ENCODE assay signal across 23 cellular contexts in genomic region chr1:204327359-204327758, GRCh38. TPM values are rescaled to one million over a fixed set of nuclear protein-coding genes. Genes with fewer than 3 reads are reported as not detected.
DNase-seq lines count a peak whose midpoint lies in the region; ATAC-seq and TF ChIP-seq lines count a peak whose summit lies in the region.
"Had no signal": no experiment of that assay in that cellular context is flagged by ENCODE, and none has a peak within 500 bp of the region (broad histone marks: within the 10 kb centered on the region; RNA-seq: fewer than 3 reads in every experiment).

No MANE protein-coding gene starts in this region.

- peaks cover 0 to 37% of the 10 kb centered on the region in 2 experiments; a peak in 2 of 4 replicates for H3K4me1 ChIP-seq in SK-N-SH (ENCODE audit: control insufficient read depth in 1 of 2, insufficient read depth in 2 of 2, low read depth in 1 of 2, low read length in 1 of 2)

- no peak overlapping the region for H3K4me3 ChIP-seq in SK-N-SH (ENCODE audit: low read depth in 2 of 2, low read length in 1 of 2)
- H3K4me3 ChIP-seq: GM12878 had no signal

- H3K4me2 ChIP-seq in SK-N-SH = no peak overlapping the region

- peak overlapping the region in 1 of 2 experiments; percentile 80; a peak in 2 of 4 replicates for H3K27ac ChIP-seq in SK-N-SH (ENCODE audit: low read depth in 2 of 2, low read length in 1 of 2)
- H3K27ac ChIP-seq in caudate nucleus (ENCODE audit: low read depth, low read length) = peak overlapping the region; percentile 75
- peak overlapping the region; percentile 41 for H3K27ac ChIP-seq in temporal lobe (ENCODE audit: low read depth, low read length)
- H3K27ac ChIP-seq: HL-60 had no signal

- H3K36me3 Mint-ChIP-seq in stimulated activated naive B cell treated with anti-CD40 and anti-IgM and Interleukin-4, amounts not matched to agents 10 μg/mL and 1 μg/mL and 100 μg/mL, for 72 hours = no peaks in the 10 kb centered on the region
- H3K36me3 Mint-ChIP-seq: T-cell had no signal

- H3K4me3 Mint-ChIP-seq in stimulated activated naive B cell treated with anti-CD40 and anti-IgM and Interleukin-4, amounts not matched to agents 10 μg/mL and 1 μg/mL and 100 μg/mL, for 72 hours = no peak overlapping the region
- H3K4me3 Mint-ChIP-seq: activated naive CD4-positive, alpha-beta T cell treated with anti-CD3 and anti-CD28 coated beads for 36 hours; T-cell had no signal

- no peak for TF ChIP-seq CTCF in SK-N-SH (IDR thresholded peaks at IDR 0.05)

- no peaks in the 10 kb centered on the region for H3K79me2 ChIP-seq in SK-N-SH (ENCODE audit: insufficient read depth)

- CTCF ChIA-PET in SK-N-SH (lab: Yijun Ruan, JAX) = interaction anchor here (1.0 to 3.3 kb wide), 7 partner anchors 12 to 69 kb away, joined by 3 to 15 read pairs (median 9); partner anchors contain the start of gene PLEKHA6

- no peak overlapping the region for H3K9ac ChIP-seq in SK-N-SH

- H3K27me3 ChIP-seq in SK-N-SH (ENCODE audit: insufficient read depth) = peaks cover 9% of the 10 kb centered on the region; the same call in 1 of the 2 replicates

- peaks cover 1 to 5% of the 10 kb centered on the region in 2 donors for H3K4me1 Mint-ChIP-seq in stimulated activated naive B cell treated with anti-CD40 and anti-IgM and Interleukin-4, amounts not matched to agents 10 μg/mL and 1 μg/mL and 100 μg/mL, for 72 hours
- H3K4me1 Mint-ChIP-seq: T-cell had no signal

- H3K9me3 ChIP-seq in SK-N-SH = no peaks in the 10 kb centered on the region

- no peak for ATAC-seq in SK-N-SH treated with all-trans-retinoic acid at 6 μM for 48 hours
- no peak for ATAC-seq in stimulated activated naive B cell treated with anti-CD40 and anti-IgM and Interleukin-4, amounts not matched to agents 10 μg/mL and 1 μg/mL and 100 μg/mL, for 72 hours (replicated peaks)
- ATAC-seq: GM12878, Panc1, T-cell had no signal

- H3K27me3 Mint-ChIP-seq in stimulated activated naive B cell treated with anti-CD40 and anti-IgM and Interleukin-4, amounts not matched to agents 10 μg/mL and 1 μg/mL and 100 μg/mL, for 72 hours = peaks cover 5 to 21% of the 10 kb centered on the region in 2 donors

- H3K27ac Mint-ChIP-seq in stimulated activated naive B cell treated with anti-CD40 and anti-IgM and Interleukin-4, amounts not matched to agents 10 μg/mL and 1 μg/mL and 100 μg/mL, for 72 hours = no peak overlapping the region
- H3K27ac Mint-ChIP-seq: activated naive CD4-positive, alpha-beta T cell treated with anti-CD3 and anti-CD28 coated beads for 36 hours; T-cell had no signal

- POLR2A ChIA-PET in SK-N-SH (lab: Yijun Ruan, JAX) = interaction anchor here (0.7 to 3.6 kb wide), 2 partner anchors 8 to 27 kb away, joined by 4 to 12 read pairs; no protein-coding TSS in a partner anchor

- H3K9me3 Mint-ChIP-seq in stimulated activated naive B cell treated with anti-CD40 and anti-IgM and Interleukin-4, amounts not matched to agents 10 μg/mL and 1 μg/mL and 100 μg/mL, for 72 hours = no peaks in the 10 kb centered on the region
- H3K9me3 Mint-ChIP-seq: activated naive CD4-positive, alpha-beta T cell treated with anti-CD3 and anti-CD28 coated beads for 36 hours; T-cell had no signal

- peak; percentile 46 for DNase-seq in SK-N-SH
- DNase-seq in NCI-H524 (lab: John Stamatoyannopoulos, UW) = peak; percentile 93 to 98
- DNase-seq in caudate nucleus (lab: John Stamatoyannopoulos, UW) = no peak
- DNase-seq in Kasumi-1 (lab: John Stamatoyannopoulos, UW) = no peak
- DNase-seq in stimulated activated naive B cell treated with anti-CD40 and anti-IgM and Interleukin-4, amounts not matched to agents 10 μg/mL and 1 μg/mL and 100 μg/mL, for 72 hours = no peak
- DNase-seq in activated CD4-positive, CD25-positive, alpha-beta regulatory T cell treated with anti-CD3 and anti-CD28 coated beads, Interleukin-2, amount 50 U/mL, for 72 hours = no peak
- DNase-seq: activated CD4-positive, alpha-beta T cell treated with anti-CD3 and anti-CD28 coated beads for 48 hours; activated naive CD4-positive, alpha-beta T cell treated with anti-CD3 and anti-CD28 coated beads for 36 hours; activated T-cell treated with anti-CD3 and anti-CD28 coated beads, Interleukin-2, amount 50 U/mL, for 48 hours; AML-193; DND-41; HCEC 1CT; NCI-H1092; NCI-H2029 treated with DMSO at 0.1 percent for 48 hours; NCI-H510A treated with DMSO at 0.1 percent for 48 hours; occipital lobe; SIG-M5; T-cell had no signal

- H3F3A ChIP-seq in SK-N-SH (replicated peaks; ENCODE audit: insufficient read depth) = no peaks in the 10 kb centered on the region

- no peaks in the 10 kb centered on the region for H4K20me1 ChIP-seq in SK-N-SH (ENCODE audit: insufficient read depth)

- TF ChIP-seq RAD21 in SK-N-SH (IDR thresholded peaks at IDR 0.05; ENCODE audit: low read length) = no peak

- TF ChIP-seq EP300 in SK-N-SH (IDR thresholded peaks at IDR 0.05; ENCODE audit: borderline replicate concordance in 1 of 2, low read depth in 1 of 2, low read length in 1 of 2) = peak in 1 of 2 experiments; percentile 65; a peak in 1 of 4 replicates

- no peaks in the 10 kb centered on the region for H3K36me3 ChIP-seq in SK-N-SH (replicated peaks in 1 of 2; ENCODE audit: control insufficient read depth in 1 of 2, insufficient read depth in 2 of 2, low read length in 1 of 2)

- H2AFZ ChIP-seq in SK-N-SH (ENCODE audit: low read depth) = no peak overlapping the region

- no peaks in the 10 kb centered on the region for H3K9me2 ChIP-seq in SK-N-SH

- WGBS in SK-N-SH (ENCODE audit: low lambda C conversion rate) = 85% methylated on average over 10 of the region's 10 CpGs

TF ChIP-seq in SK-N-SH, 30 proteins besides CTCF, POLR2A, EP300 and RAD21:
- no peak for TF ChIP-seq RFX5 (IDR thresholded peaks at IDR 0.05; ENCODE audit: low read length)
- TF ChIP-seq PBX3 (IDR thresholded peaks at IDR 0.05) = no peak
- no peak for TF ChIP-seq NRF1 (IDR thresholded peaks at IDR 0.05; ENCODE audit: low read depth, low read length)
- peak; percentile 72 for TF ChIP-seq GATA2 (CRISPR knock-in tag; IDR thresholded peaks at IDR 0.05)

TF ChIP-seq in SK-N-SH treated with all-trans-retinoic acid at 6 μM for 48 hours, 23 proteins besides CTCF, POLR2A, EP300 and RAD21:
- TF ChIP-seq ZFP30 (CRISPR knock-in tag; IDR thresholded peaks at IDR 0.05) (no peak), ARNTL (CRISPR knock-in tag; IDR thresholded peaks at IDR 0.05; ENCODE audit: borderline replicate concordance, low read depth) (no peak), ZNF565 (CRISPR knock-in tag; conservative IDR thresholded peaks at IDR 0.05; ENCODE audit: low read depth) (no peak), BACH2 (CRISPR knock-in tag; IDR thresholded peaks at IDR 0.05; ENCODE audit: borderline replicate concordance) (no peak), ESRRG (CRISPR knock-in tag; IDR thresholded peaks at IDR 0.05) (no peak), TCF4 (CRISPR knock-in tag; IDR thresholded peaks at IDR 0.05; ENCODE audit: borderline replicate concordance) (no peak)
- TF ChIP-seq, protein P1, sequence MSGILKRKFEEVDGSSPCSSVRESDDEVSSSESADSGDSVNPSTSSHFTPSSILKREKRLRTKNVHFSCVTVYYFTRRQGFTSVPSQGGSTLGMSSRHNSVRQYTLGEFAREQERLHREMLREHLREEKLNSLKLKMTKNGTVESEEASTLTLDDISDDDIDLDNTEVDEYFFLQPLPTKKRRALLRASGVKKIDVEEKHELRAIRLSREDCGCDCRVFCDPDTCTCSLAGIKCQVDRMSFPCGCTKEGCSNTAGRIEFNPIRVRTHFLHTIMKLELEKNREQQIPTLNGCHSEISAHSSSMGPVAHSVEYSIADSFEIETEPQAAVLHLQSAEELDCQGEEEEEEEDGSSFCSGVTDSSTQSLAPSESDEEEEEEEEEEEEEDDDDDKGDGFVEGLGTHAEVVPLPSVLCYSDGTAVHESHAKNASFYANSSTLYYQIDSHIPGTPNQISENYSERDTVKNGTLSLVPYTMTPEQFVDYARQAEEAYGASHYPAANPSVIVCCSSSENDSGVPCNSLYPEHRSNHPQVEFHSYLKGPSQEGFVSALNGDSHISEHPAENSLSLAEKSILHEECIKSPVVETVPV (CRISPR knock-in tag; IDR thresholded peaks at IDR 0.05) = no peak

RNA-seq across cellular contexts. Expression of gene PLEKHA6, which starts 32.4 kb away (rescaled TPM):
- 1.2 and 3.1 TPM in 2 replicates for polyA plus RNA-seq in SK-N-SH (2012; rRNA removed)
- 1.5 and 3.4 TPM in 2 replicates for polyA plus RNA-seq in SK-N-SH (2012; cell fraction: cytosol; rRNA removed)
- 6.3 and 7.7 TPM in 2 replicates for polyA plus RNA-seq in SK-N-SH (2012; cell fraction: nucleus; rRNA removed)
- total RNA-seq in temporal lobe = 10.3 TPM

Comparison
In these comparisons a context has a peak if more than half of its experiments do, and no peak if none do; other contexts are left out.
1. DNase-seq: peak in SK-N-SH (single experiment) and NCI-H524 (2 of 2); none in caudate nucleus (0 of 61), Kasumi-1 (0 of 2), stimulated activated naive B cell treated with anti-CD40 and anti-IgM and Interleukin-4, amounts not matched to agents 10 μg/mL and 1 μg/mL and 100 μg/mL, for 72 hours (single experiment) and activated CD4-positive, CD25-positive, alpha-beta regulatory T cell treated with anti-CD3 and anti-CD28 coated beads, Interleukin-2, amount 50 U/mL, for 72 hours (single experiment).